Comparison of ENCODE assay signal across 14 cellular contexts in genomic region chr17:8680402-8680801, GRCh38.
"Had no signal": no experiment of that assay in that cellular context is flagged by ENCODE, and none has a peak within 500 bp of the region (broad histone marks: within the 10 kb centered on the region; RNA-seq: fewer than 3 reads in every experiment).

No MANE protein-coding gene starts in this region.

- H3K36me3 ChIP-seq: ovary, SJCRH30 had no signal

- H3K4me1 Mint-ChIP-seq: activated B cell treated with CpG ODN at 0.5 μM for 24 hours; activated CD4-positive, alpha-beta T cell treated with anti-CD3 and anti-CD28 coated beads, Interleukin-2, amount 10 ng/mL, durations not matched to agents 24 days and 14 days; activated naive CD8-positive, alpha-beta T cell treated with anti-CD3 and anti-CD28 coated beads, Interleukin-2, amount 50 U/mL, for 24 hours; memory B cell; stimulated activated naive CD8-positive, alpha-beta T cell treated with anti-CD3 and anti-CD28 coated beads, Interleukin-15, amount 100 ng/mL, for 72 hours had no signal

- ATAC-seq: activated naive CD8-positive, alpha-beta T cell treated with anti-CD3 and anti-CD28 coated beads, Interleukin-2, amount 50 U/mL, for 24 hours; left lobe of liver; stimulated activated naive CD8-positive, alpha-beta T cell treated with anti-CD3 and anti-CD28 coated beads, Interleukin-15, amount 100 ng/mL, for 72 hours had no signal

- H3K4me3 ChIP-seq: ovary, SJCRH30 had no signal

- DNase-seq: activated B cell treated with CpG ODN at 0.5 μM for 24 hours; activated CD4-positive, alpha-beta T cell treated with anti-CD3 and anti-CD28 coated beads, Interleukin-2, amount 10 ng/mL, durations not matched to agents 24 days and 14 days; activated naive CD4-positive, alpha-beta T cell; activated naive CD8-positive, alpha-beta T cell treated with anti-CD3 and anti-CD28 coated beads, Interleukin-2, amount 50 U/mL, for 24 hours; endodermal cell; ovary; SJCRH30; stimulated activated CD4-positive, alpha-beta T cell treated with anti-CD3 and anti-CD28 coated beads, Interleukin-15, amount 100 ng/mL, for 24 hours; stimulated activated CD4-positive, alpha-beta T cell treated with anti-CD3 and anti-CD28 coated beads, Interleukin-4, amount 100 ng/mL, for 24 hours; stimulated activated naive CD8-positive, alpha-beta T cell treated with anti-CD3 and anti-CD28 coated beads, Interleukin-15, amount 100 ng/mL, for 72 hours; T-helper 1 cell had no signal

- H3K4me3 Mint-ChIP-seq: activated B cell treated with CpG ODN at 0.5 μM for 24 hours; activated CD4-positive, alpha-beta T cell treated with anti-CD3 and anti-CD28 coated beads, Interleukin-2, amount 10 ng/mL, durations not matched to agents 24 days and 14 days; activated naive CD8-positive, alpha-beta T cell treated with anti-CD3 and anti-CD28 coated beads, Interleukin-2, amount 50 U/mL, for 24 hours; activated T-helper 1 cell treated with anti-CD3 and anti-CD28 coated beads, Interleukin-12 subunit alpha, Interleukin-12 subunit beta, Interleukin-2, Interleukin-4 antibody, amounts not matched to agents 30 ng/mL and 10 ng/mL and 1 ng/mL, durations not matched to agents 14 hours and 24 hours and 36 hours; endodermal cell; memory B cell; stimulated activated naive CD8-positive, alpha-beta T cell treated with anti-CD3 and anti-CD28 coated beads, Interleukin-15, amount 100 ng/mL, for 72 hours had no signal

- H3K4me1 ChIP-seq: SJCRH30 had no signal

- H3K9me3 ChIP-seq: ovary, SJCRH30 had no signal

- H3K27ac ChIP-seq: ovary, SJCRH30 had no signal

- H3K27me3 ChIP-seq: ovary, SJCRH30 had no signal

- H3K9me3 Mint-ChIP-seq: activated CD4-positive, alpha-beta T cell treated with anti-CD3 and anti-CD28 coated beads, Interleukin-2, amount 10 ng/mL, durations not matched to agents 24 days and 14 days; activated T-helper 1 cell treated with anti-CD3 and anti-CD28 coated beads, Interleukin-12 subunit alpha, Interleukin-12 subunit beta, Interleukin-2, Interleukin-4 antibody, amounts not matched to agents 30 ng/mL and 10 ng/mL and 1 ng/mL, durations not matched to agents 14 hours and 24 hours and 36 hours; stimulated activated naive CD8-positive, alpha-beta T cell treated with anti-CD3 and anti-CD28 coated beads, Interleukin-15, amount 100 ng/mL, for 72 hours had no signal

- H3K27ac Mint-ChIP-seq: activated B cell treated with CpG ODN at 0.5 μM for 24 hours; activated CD4-positive, alpha-beta T cell treated with anti-CD3 and anti-CD28 coated beads, Interleukin-2, amount 10 ng/mL, durations not matched to agents 24 days and 14 days; activated naive CD8-positive, alpha-beta T cell treated with anti-CD3 and anti-CD28 coated beads, Interleukin-2, amount 50 U/mL, for 24 hours; activated T-helper 1 cell treated with anti-CD3 and anti-CD28 coated beads, Interleukin-12 subunit alpha, Interleukin-12 subunit beta, Interleukin-2, Interleukin-4 antibody, amounts not matched to agents 30 ng/mL and 10 ng/mL and 1 ng/mL, durations not matched to agents 14 hours and 24 hours and 36 hours; endodermal cell; memory B cell had no signal
